1 cellular context compared by ENCODE assay signal in the genomic region with DNA sequence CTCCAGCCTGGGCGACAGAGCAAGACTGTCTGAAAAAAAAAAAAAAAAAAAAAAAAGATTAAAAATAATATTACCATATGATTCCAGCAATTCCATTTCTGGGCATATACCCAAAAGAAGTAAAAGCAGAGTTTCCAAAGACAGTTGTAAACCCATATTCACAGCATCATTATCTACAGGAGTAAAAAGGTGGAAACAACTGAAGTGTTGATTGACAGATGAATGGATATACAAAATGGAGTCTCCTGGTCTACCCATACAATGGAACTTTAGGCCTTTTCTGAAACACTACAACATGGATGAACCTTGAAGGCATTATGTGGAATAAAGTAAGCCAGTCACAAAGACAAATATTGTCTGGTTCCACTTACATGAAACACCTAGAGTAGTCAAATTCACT.
TF ChIP-seq lines count a peak whose summit lies in the region.

No MANE protein-coding gene starts in this region.

TF ChIP-seq in GM12878, 131 proteins besides CTCF, POLR2A, EP300 and RAD21:
- TF ChIP-seq, protein P1, sequence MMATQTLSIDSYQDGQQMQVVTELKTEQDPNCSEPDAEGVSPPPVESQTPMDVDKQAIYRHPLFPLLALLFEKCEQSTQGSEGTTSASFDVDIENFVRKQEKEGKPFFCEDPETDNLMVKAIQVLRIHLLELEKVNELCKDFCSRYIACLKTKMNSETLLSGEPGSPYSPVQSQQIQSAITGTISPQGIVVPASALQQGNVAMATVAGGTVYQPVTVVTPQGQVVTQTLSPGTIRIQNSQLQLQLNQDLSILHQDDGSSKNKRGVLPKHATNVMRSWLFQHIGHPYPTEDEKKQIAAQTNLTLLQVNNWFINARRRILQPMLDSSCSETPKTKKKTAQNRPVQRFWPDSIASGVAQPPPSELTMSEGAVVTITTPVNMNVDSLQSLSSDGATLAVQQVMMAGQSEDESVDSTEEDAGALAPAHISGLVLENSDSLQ (IDR thresholded peaks at IDR 0.05): peak; percentile 66
- no peak for TF ChIP-seq MYB (IDR thresholded peaks at IDR 0.05; ENCODE audit: borderline replicate concordance, low read depth, low read length)
TF ChIP-seq in GM12878: peak in this region for 1.
